Comparison of ENCODE assay signal across 8 cellular contexts in the genomic region with DNA sequence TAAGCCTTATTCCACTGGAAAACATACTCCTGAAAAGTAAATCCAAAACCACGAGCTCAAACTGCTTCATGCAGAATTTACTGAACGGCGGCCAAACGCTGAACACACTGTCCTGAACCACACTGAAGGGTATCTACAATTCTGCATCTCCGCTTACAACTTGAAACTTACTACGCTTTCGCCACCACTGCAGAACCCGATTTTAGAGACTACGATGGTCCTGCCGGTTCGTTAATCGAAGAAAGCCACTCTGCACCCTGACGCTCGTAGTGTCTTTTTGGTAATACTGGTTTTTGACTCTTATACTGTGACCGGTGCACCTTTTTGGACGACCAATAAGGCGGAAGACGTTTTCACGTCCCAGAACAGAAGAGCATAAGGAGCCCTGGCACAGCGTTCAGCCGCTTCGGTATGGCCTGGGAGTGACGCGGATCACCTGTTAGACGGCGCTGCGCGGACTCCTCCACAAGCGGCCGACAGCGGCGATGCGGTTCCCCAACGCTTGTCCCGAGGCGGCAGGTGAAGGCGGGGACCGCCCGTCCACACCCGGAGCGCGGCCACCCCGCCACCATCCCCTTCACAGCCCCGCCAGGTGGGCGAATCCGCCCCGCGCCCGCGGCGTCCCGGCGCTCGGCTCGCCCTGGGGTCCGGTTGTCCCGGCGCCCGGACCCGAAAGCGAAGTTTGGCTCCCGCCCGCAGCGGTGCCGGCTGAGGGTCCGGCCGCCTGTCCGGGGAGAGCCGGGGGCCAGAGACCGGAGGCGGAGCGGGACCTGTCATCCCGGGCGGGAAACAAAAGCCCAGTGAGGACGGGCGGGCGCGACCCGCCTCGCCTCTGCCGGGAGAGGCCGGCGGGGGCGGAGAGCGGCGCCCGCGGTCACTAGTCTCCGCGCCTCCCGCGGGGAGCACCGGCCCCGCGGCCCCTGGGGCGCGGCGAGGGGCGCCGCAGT. TPM values are rescaled to one million over a fixed set of nuclear protein-coding genes. Genes with fewer than 3 reads are reported as not detected.
DNase-seq lines count a peak whose midpoint lies in the region; ATAC-seq and TF ChIP-seq lines count a peak whose summit lies in the region.

No MANE protein-coding gene starts in this region.

- TF ChIP-seq CTCF in endothelial cell (IDR thresholded peaks at IDR 0.05; ENCODE audit: unreplicated experiment): no peak

- H3K27me3 ChIP-seq in mononuclear cell (ENCODE audit: insufficient read depth, low read length): no peaks in the 10 kb centered on the region

- H3K27me3 Mint-ChIP-seq in endothelial cell (ENCODE audit: unreplicated experiment): peaks cover 3% of the 10 kb centered on the region

- DNase-seq in NCI-H82 (lab: John Stamatoyannopoulos, UW): peak; percentile 72
- no peak for DNase-seq in NCI-H82 treated with DMSO at 0.1 percent for 48 hours (lab: John Stamatoyannopoulos, UW; ENCODE audit: unreplicated experiment)
- peak; percentile 41 for DNase-seq in NCI-H2227 treated with DMSO at 0.1 percent for 48 hours (lab: John Stamatoyannopoulos, UW)
- peak; percentile 79 for DNase-seq in activated CD8-positive, alpha-beta memory T cell treated with anti-CD3 and anti-CD28 coated beads for 24 hours
- peak; percentile 40 for DNase-seq in endothelial cell (ENCODE audit: low spot score)
- peak; percentile 48 for DNase-seq in stimulated activated CD8-positive, alpha-beta memory T cell treated with anti-CD3 and anti-CD28 coated beads, Interleukin-4, amount 100 ng/mL, for 24 hours (ENCODE audit: low read depth)

- no peaks in the 10 kb centered on the region for H3K36me3 Mint-ChIP-seq in endothelial cell (ENCODE audit: low read depth, unreplicated experiment)

- peak overlapping the region; percentile 93 for H3K4me3 Mint-ChIP-seq in endothelial cell (ENCODE audit: unreplicated experiment)

- H3K4me3 ChIP-seq in mononuclear cell (ENCODE audit: low read length): peak overlapping the region; percentile 68

- no peaks in the 10 kb centered on the region for H3K9me3 Mint-ChIP-seq in endothelial cell (ENCODE audit: unreplicated experiment)

- H3K4me1 ChIP-seq in mononuclear cell (ENCODE audit: insufficient read depth, low read length): peaks cover 41% of the 10 kb centered on the region

- peak overlapping the region; percentile 70 for H3K27ac Mint-ChIP-seq in endothelial cell (ENCODE audit: unreplicated experiment)

- peaks cover 3% of the 10 kb centered on the region for H3K4me1 Mint-ChIP-seq in endothelial cell (ENCODE audit: unreplicated experiment)

- ATAC-seq in HG02943 (IDR thresholded peaks at IDR 0.05; ENCODE audit: low read depth, unreplicated experiment): peak; percentile 38

- no peaks in the 10 kb centered on the region for H3K9me3 ChIP-seq in mononuclear cell (ENCODE audit: low read depth, low read length)

RNA-seq across cellular contexts. Expression of gene FKBP5, which starts 0.8 kb away (rescaled TPM):
- total RNA-seq in endothelial cell (ENCODE audit: unreplicated experiment): 7.2 TPM
- 20.1 TPM for total RNA-seq in mononuclear cell

RNA-seq across cellular contexts. Expression of gene ARMC12, which starts 48.9 kb away (rescaled TPM):
- total RNA-seq in endothelial cell (ENCODE audit: unreplicated experiment): 0.69 TPM
- 0.10 TPM for total RNA-seq in mononuclear cell
